In the genomic region with DNA sequence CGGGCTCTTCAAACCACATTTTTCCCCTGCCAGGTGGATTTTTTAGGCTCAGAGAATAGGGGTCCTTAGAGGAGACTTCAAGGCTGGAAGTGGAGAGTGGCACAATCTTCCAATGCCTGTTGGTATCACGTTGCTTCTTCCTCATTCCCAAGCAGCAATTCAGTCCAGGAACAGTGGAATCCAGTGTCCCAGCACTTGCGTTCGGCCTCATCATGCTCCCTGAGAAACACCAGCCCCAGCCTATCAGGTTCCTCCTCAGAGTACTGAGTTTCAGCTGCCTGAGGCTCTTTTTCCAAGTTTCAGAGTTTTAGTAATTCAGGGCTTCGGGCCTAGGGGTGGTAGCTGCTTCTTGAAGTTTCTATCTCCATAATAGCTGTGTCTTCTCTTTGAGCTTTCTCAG, we compare ENCODE assay signal across 1 cellular context.
TF ChIP-seq lines count a peak whose summit lies in the region.

No MANE protein-coding gene starts in this region.

TF ChIP-seq in HCT116, 20 proteins besides CTCF, POLR2A, EP300 and RAD21:
- no peak for TF ChIP-seq CEBPB (IDR thresholded peaks at IDR 0.05; ENCODE audit: low read depth)
- no peak for TF ChIP-seq SRF (IDR thresholded peaks at IDR 0.05; ENCODE audit: low read depth)
- peak; percentile 38 for TF ChIP-seq ELF1 (IDR thresholded peaks at IDR 0.05; ENCODE audit: borderline replicate concordance, low read depth)
- TF ChIP-seq POLR2AphosphoS5 (IDR thresholded peaks at IDR 0.05; ENCODE audit: low read depth, low read length) = no peak
